ENCODE assay signal across 8 cellular contexts in genomic region chr7:134645935-134646334, GRCh38. TPM values are rescaled to one million over a fixed set of nuclear protein-coding genes. Genes with fewer than 3 reads are reported as not detected.
A peak's percentile ranks its signal among the peaks of the same experiment; 100 is the strongest.
DNase-seq lines count a peak whose midpoint lies in the region; ATAC-seq and TF ChIP-seq lines count a peak whose summit lies in the region.

No MANE protein-coding gene starts in this region.

- DNase-seq in heart left ventricle (no peak), Right ventricle myocardium superior (no peak), kidney epithelial cell (ENCODE audit: low read depth) (no peak), NCI-H2227 treated with DMSO at 0.1 percent for 48 hours (lab: John Stamatoyannopoulos, UW) (no peak), amygdala (lab: John Stamatoyannopoulos, UW) (no peak)

- peak overlapping the region; percentile 44 to 87 (median 78) for H3K27ac ChIP-seq in heart left ventricle
- H3K27ac ChIP-seq in adipose tissue (ENCODE audit: low read depth, low read length) = peak overlapping the region; percentile 30
- peak overlapping the region; percentile 77 for H3K27ac ChIP-seq in urinary bladder (ENCODE audit: low read depth)

- TF ChIP-seq CTCF in heart left ventricle (IDR thresholded peaks at IDR 0.05) = no peak
- TF ChIP-seq CTCF in kidney epithelial cell (IDR thresholded peaks at IDR 0.05; ENCODE audit: insufficient read depth, low read length, poor library complexity, severe bottlenecking) = no peak

- intact Hi-C loops in heart left ventricle (cut with DNase I) (no loop called here), Right ventricle myocardium superior (cut with DNase I) (no loop called here)

- H3K4me1 ChIP-seq in heart left ventricle = peaks cover 4 to 29% (median 13%) of the 10 kb centered on the region in 12 donors
- peaks cover 3% of the 10 kb centered on the region for H3K4me1 ChIP-seq in urinary bladder (ENCODE audit: insufficient read depth)

- peak overlapping the region; percentile 46 to 91 (median 66) for H3K4me3 ChIP-seq in heart left ventricle
- peak overlapping the region; percentile 69 for H3K4me3 ChIP-seq in kidney epithelial cell (ENCODE audit: low read depth, low read length)
- H3K4me3 ChIP-seq in urinary bladder (ENCODE audit: low read depth, low read length) = peak overlapping the region; percentile 76

- 2 to 5% (median 4%) methylated on average over 8 of the region's 8 CpGs for WGBS in heart left ventricle, 4 donors
- 2 to 3% (median 2%) methylated on average over 8 of the region's 8 CpGs for WGBS in adipose tissue, 3 donors
- WGBS in urinary bladder = 1% methylated on average over 8 of the region's 8 CpGs

- H3K27me3 ChIP-seq in heart left ventricle = no peaks in the 10 kb centered on the region
- H3K27me3 ChIP-seq in kidney epithelial cell (ENCODE audit: control insufficient read depth, insufficient read depth, low read length) = no peaks in the 10 kb centered on the region

- no peaks in the 10 kb centered on the region for H3K36me3 ChIP-seq in heart left ventricle
- no peaks in the 10 kb centered on the region for H3K36me3 ChIP-seq in kidney epithelial cell (ENCODE audit: control insufficient read depth, insufficient read depth, low read length)
- H3K36me3 ChIP-seq in urinary bladder (ENCODE audit: insufficient read depth) = no peaks in the 10 kb centered on the region

- H3K9me3 ChIP-seq in heart left ventricle = no peaks in the 10 kb centered on the region

- TF ChIP-seq POLR2A in heart left ventricle (IDR thresholded peaks at IDR 0.05) = no peak

- no peak for ATAC-seq in heart left ventricle
- ATAC-seq in Right ventricle myocardium superior (ENCODE audit: poor library complexity) = no peak
- ATAC-seq in GM19452 (IDR thresholded peaks at IDR 0.05; ENCODE audit: unreplicated experiment) = no peak

RNA-seq across cellular contexts. Expression of gene BPGM, which starts 0.7 kb away (rescaled TPM):
- total RNA-seq in heart left ventricle (10 to 100 TPM; 12.3 to 17.8 (median 14.9) TPM), Right ventricle myocardium superior (12.3 TPM), kidney epithelial cell (29.2 and 30.7 TPM in 2 replicates), urinary bladder (31.9 TPM)
- polyA plus RNA-seq in heart left ventricle (10 to 100 TPM; 15.4 to 26.0 TPM), adipose tissue (10 to 100 TPM in 1 of 3 donors, 1 to 10 TPM in 2; 5.8 to 17.9 (median 9.6) TPM), urinary bladder (19.2 TPM)
